1 cellular context compared by ENCODE assay signal in the genomic region with DNA sequence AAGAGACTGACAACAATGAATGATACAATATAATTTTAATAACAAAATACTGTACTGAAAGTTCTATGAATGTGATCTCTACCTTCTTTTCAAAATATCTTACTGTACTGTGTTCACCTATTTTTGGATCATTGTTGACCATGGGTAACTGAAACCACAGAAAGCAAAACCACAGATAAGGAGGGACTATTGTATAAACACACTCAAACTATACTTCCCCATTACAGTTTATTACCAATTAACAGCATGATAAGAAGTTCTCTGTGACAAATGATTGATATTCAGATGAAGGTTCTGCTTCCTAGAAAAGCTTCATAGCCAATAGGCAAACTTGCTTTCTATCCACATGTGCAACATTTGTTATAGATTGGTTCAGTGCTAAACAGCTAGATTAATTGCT.
TF ChIP-seq lines count a peak whose summit lies in the region.

No MANE protein-coding gene starts in this region.

TF ChIP-seq in GM12878, 131 proteins besides CTCF, POLR2A, EP300 and RAD21:
- TF ChIP-seq MEF2B (IDR thresholded peaks at IDR 0.05; ENCODE audit: partially characterized antibody, poor library complexity, severe bottlenecking) (peak; percentile 55), RUNX3 (IDR thresholded peaks at IDR 0.05; ENCODE audit: low read length) (peak; percentile 57), MTA2 (IDR thresholded peaks at IDR 0.05; ENCODE audit: low read depth) (0 out of 2 replicates have a peak, but pooled peaks have one; percentile 11)
- TF ChIP-seq, protein P1, sequence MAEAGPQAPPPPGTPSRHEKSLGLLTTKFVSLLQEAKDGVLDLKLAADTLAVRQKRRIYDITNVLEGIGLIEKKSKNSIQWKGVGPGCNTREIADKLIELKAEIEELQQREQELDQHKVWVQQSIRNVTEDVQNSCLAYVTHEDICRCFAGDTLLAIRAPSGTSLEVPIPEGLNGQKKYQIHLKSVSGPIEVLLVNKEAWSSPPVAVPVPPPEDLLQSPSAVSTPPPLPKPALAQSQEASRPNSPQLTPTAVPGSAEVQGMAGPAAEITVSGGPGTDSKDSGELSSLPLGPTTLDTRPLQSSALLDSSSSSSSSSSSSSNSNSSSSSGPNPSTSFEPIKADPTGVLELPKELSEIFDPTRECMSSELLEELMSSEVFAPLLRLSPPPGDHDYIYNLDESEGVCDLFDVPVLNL (IDR thresholded peaks at IDR 0.05; ENCODE audit: low read depth, low read length) = no peak
